17 cellular contexts compared by ENCODE assay signal in genomic region chr11:25566298-25567200, GRCh38.
DNase-seq lines count a peak whose midpoint lies in the region; ATAC-seq and TF ChIP-seq lines count a peak whose summit lies in the region.
"Had no signal": no experiment of that assay in that cellular context is flagged by ENCODE, and none has a peak within 500 bp of the region (broad histone marks: within the 10 kb centered on the region; RNA-seq: fewer than 3 reads in every experiment).

No MANE protein-coding gene starts in this region.

- H3K4me1 ChIP-seq in right atrium auricular region, result no peaks in the 10 kb centered on the region
- peaks cover 18% of the 10 kb centered on the region for H3K4me1 ChIP-seq in mammary epithelial cell (ENCODE audit: insufficient read depth, low read length)
- H3K4me1 ChIP-seq in uterus, result no peaks in the 10 kb centered on the region

- H3K4me3 ChIP-seq in right atrium auricular region, result no peak overlapping the region
- peak overlapping the region in 1 of 3 experiments; percentile 17 for H3K4me3 ChIP-seq in mammary epithelial cell (replicated peaks in 1 of 3; ENCODE audit: insufficient read depth in 1 of 3, low read depth in 2 of 3, low read length in 3 of 3)
- H3K4me3 ChIP-seq in uterus, result no peak overlapping the region
- H3K4me3 ChIP-seq: K562 had no signal

- H3K36me3 ChIP-seq in right atrium auricular region, result no peaks in the 10 kb centered on the region
- no peaks in the 10 kb centered on the region for H3K36me3 ChIP-seq in mammary epithelial cell (ENCODE audit: insufficient read depth, low read length)
- no peaks in the 10 kb centered on the region for H3K36me3 ChIP-seq in uterus

- no peaks in the 10 kb centered on the region for H3K79me2 ChIP-seq in mammary epithelial cell (ENCODE audit: insufficient read depth, low read length)

- H3K9me3 ChIP-seq in right atrium auricular region (no peaks in the 10 kb centered on the region), mammary epithelial cell (replicated peaks; ENCODE audit: insufficient read depth, low read length) (no peaks in the 10 kb centered on the region), uterus (no peaks in the 10 kb centered on the region)

- TF ChIP-seq CTCF in right atrium auricular region (IDR thresholded peaks at IDR 0.05) (no peak), mammary epithelial cell (conservative IDR thresholded peaks at IDR 0.05 in 1 of 2, IDR thresholded peaks at IDR 0.05 in 1 of 2; ENCODE audit: extremely low read depth in 1 of 2, insufficient read depth in 1 of 2, low read depth in 1 of 2, low read length in 2 of 2) (no peak), uterus (IDR thresholded peaks at IDR 0.05) (no peak)

- in situ Hi-C loops in mammary epithelial cell (cut with MboI; ENCODE audit: low sequenced_read_pairs in 2 of 2), result no loop called here

- DNase-seq in Right ventricle myocardium inferior (ENCODE audit: missing footprints) (no peak), right atrium auricular region (ENCODE audit: low spot score) (no peak), mammary epithelial cell (peak; percentile 76), left lobe of liver (ENCODE audit: low spot score) (no peak), uterus (peak; percentile 12 to 27), foreskin melanocyte (no peak), NCI-H2029 (lab: John Stamatoyannopoulos, UW) (no peak)
- DNase-seq: activated naive CD4-positive, alpha-beta T cell; caudate nucleus; EL; HFFc6; NCI-H187 treated with DMSO at 0.1 percent for 48 hours; NCI-H524 treated with DMSO at 0.1 percent for 48 hours; T-helper 1 cell had no signal

- TF ChIP-seq POLR2A in uterus (IDR thresholded peaks at IDR 0.05), result no peak

- H3K4me2 ChIP-seq in mammary epithelial cell (ENCODE audit: insufficient read depth, low read depth, low read length), result peak overlapping the region; percentile 69

- H4K20me1 ChIP-seq in mammary epithelial cell (ENCODE audit: insufficient read depth, low read length), result no peaks in the 10 kb centered on the region

- dilution Hi-C loops in mammary epithelial cell (cut with HindIII; ENCODE audit: low sequenced_read_pairs), result no loop called here

- WGBS in mammary epithelial cell (ENCODE audit: low coverage, missing lambda C conversion rate), result 8% methylated on average over 5 of the region's 5 CpGs

- H2AFZ ChIP-seq in mammary epithelial cell (ENCODE audit: low read depth, low read length), result peak overlapping the region; percentile 79

- ATAC-seq in Right ventricle myocardium inferior (peak; percentile 89), left lobe of liver (peak; percentile 68), GM18907 (IDR thresholded peaks at IDR 0.05; ENCODE audit: unreplicated experiment) (no peak)
- ATAC-seq: K562 had no signal

- intact Hi-C loops in Right ventricle myocardium inferior (cut with DNase I) (no loop called here), mammary epithelial cell (cut with micrococcal nuclease) (no loop called here), uterus (cut with DNase I; ENCODE audit: low total_unique reads) (no loop called here)

- no peak overlapping the region for H3K27ac ChIP-seq in right atrium auricular region
- H3K27ac ChIP-seq in mammary epithelial cell (ENCODE audit: insufficient read depth, low read depth, low read length), result peak overlapping the region; percentile 29
- no peak overlapping the region for H3K27ac ChIP-seq in uterus
- H3K27ac ChIP-seq: 22Rv1 had no signal

- no TSS peak for BruUV-seq in mammary epithelial cell (replicated peaks; lab: Mats Ljungman, UMichigan)

- no peak overlapping the region for H3K9ac ChIP-seq in mammary epithelial cell (ENCODE audit: insufficient read depth, low read length)

- no peaks in the 10 kb centered on the region for H3K27me3 ChIP-seq in right atrium auricular region
- no peaks in the 10 kb centered on the region for H3K27me3 ChIP-seq in mammary epithelial cell (ENCODE audit: insufficient read depth, low read length)
- H3K27me3 ChIP-seq in uterus, result no peaks in the 10 kb centered on the region

- CTCF ChIA-PET in mammary epithelial cell (lab: Charles Lee; ENCODE audit: low non-redundant PET), result no interaction called here

Comparison
In these comparisons a context has a peak if more than half of its experiments do, and no peak if none do; other contexts are left out.
1. DNase-seq: peak in mammary epithelial cell (single experiment) and uterus (2 of 2); none in Right ventricle myocardium inferior (single experiment), right atrium auricular region (single experiment), left lobe of liver (single experiment), foreskin melanocyte (single experiment) and NCI-H2029 (single experiment).